Comparison of ENCODE assay signal across 8 cellular contexts in the genomic region with DNA sequence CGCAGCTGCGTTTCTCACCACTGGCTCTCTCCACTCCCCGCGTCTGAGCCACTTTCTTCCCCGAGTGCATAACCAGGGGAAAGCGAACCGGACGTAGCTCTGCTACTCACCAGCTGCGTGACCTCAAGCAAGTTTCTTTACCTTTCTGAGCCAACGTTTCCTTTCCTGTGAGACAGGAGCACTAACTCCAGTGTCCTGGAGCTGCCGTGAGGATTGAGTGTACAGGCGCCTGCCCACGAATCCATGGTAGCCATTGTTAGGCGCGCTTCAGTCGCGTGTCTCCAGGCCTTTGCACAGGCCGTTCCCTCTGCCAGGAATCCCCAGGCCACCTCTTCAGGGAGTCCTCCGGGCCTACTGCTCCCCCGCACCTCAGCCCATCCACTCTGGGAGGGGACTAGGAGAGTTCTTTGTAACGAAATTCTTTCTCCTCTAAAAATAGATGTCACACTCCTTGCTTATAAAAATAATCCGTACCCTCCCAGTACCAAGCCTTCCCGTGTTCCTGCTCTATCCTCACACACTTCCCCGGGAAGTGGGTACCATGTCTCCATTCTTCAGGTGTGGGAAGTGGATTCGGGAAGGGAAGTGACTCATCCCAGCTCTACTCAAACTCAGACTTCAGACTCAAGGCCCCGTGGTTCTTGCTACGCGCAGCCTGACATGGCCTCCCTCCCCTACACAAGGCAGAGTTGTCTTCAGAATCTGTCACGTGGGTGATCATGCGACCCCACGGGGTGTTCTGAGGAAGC. TPM values are rescaled to one million over a fixed set of nuclear protein-coding genes. Genes with fewer than 3 reads are reported as not detected.
DNase-seq lines count a peak whose midpoint lies in the region; ATAC-seq and TF ChIP-seq lines count a peak whose summit lies in the region.

No MANE protein-coding gene starts in this region.

- H3K27ac Mint-ChIP-seq in WTC11, result peak overlapping the region; percentile 69

- peak; percentile 33 for DNase-seq in DMS 273 (lab: John Stamatoyannopoulos, UW; ENCODE audit: unreplicated experiment)
- no peak for DNase-seq in DMS 273 treated with DMSO at 0.1 percent for 48 hours (lab: John Stamatoyannopoulos, UW)
- no peak for DNase-seq in WTC11 (ENCODE audit: low spot score)
- DNase-seq in head of caudate nucleus, result peak in 37 of 42 donors; percentile 34 to 89 (median 63)
- DNase-seq in stimulated activated CD4-positive, alpha-beta T cell treated with anti-CD3 and anti-CD28 coated beads, Interleukin-4, amount 100 ng/mL, for 1 hour, result peak; percentile 13
- DNase-seq in effector CD8-positive, alpha-beta T cell (lab: John Stamatoyannopoulos, UW), result no peak
- DNase-seq in SW 1271 (lab: John Stamatoyannopoulos, UW), result no peak

- CTCF ChIA-PET in WTC11 (lab: Charles Lee), result interaction anchor here (1.0 to 1.4 kb wide), 2 partner anchors 10 to 237 kb away, joined by 4 to 6 read pairs; no protein-coding TSS in a partner anchor

- POLR2A ChIA-PET in WTC11 (lab: Charles Lee), result no interaction called here

- H3K9me3 Mint-ChIP-seq in WTC11, result no peaks in the 10 kb centered on the region

- H3K36me3 Mint-ChIP-seq in WTC11, result no peaks in the 10 kb centered on the region

- intact Hi-C loops in head of caudate nucleus (cut with DNase I), result no loop called here

- TF ChIP-seq CTCF in WTC11 (IDR thresholded peaks at IDR 0.05), result no peak

- ATAC-seq in HG03103 (IDR thresholded peaks at IDR 0.05; ENCODE audit: low read depth, unreplicated experiment), result peak; percentile 41
- ATAC-seq in WTC11, result peak; percentile 27

- no peaks in the 10 kb centered on the region for H3K27me3 Mint-ChIP-seq in WTC11 (ENCODE audit: low read depth)

- H3K4me1 Mint-ChIP-seq in WTC11, result peaks cover 30% of the 10 kb centered on the region

- H3K4me3 Mint-ChIP-seq in WTC11, result no peak overlapping the region

TF ChIP-seq in WTC11, 78 proteins besides CTCF, POLR2A, EP300 and RAD21:
- TF ChIP-seq, protein P1, sequence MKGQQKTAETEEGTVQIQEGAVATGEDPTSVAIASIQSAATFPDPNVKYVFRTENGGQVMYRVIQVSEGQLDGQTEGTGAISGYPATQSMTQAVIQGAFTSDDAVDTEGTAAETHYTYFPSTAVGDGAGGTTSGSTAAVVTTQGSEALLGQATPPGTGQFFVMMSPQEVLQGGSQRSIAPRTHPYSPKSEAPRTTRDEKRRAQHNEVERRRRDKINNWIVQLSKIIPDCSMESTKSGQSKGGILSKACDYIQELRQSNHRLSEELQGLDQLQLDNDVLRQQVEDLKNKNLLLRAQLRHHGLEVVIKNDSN (CRISPR knock-in tag; IDR thresholded peaks at IDR 0.05), result no peak

RNA-seq across cellular contexts. Expression of gene CRB2, which starts 16.2 kb away (rescaled TPM):
- total RNA-seq in WTC11 (2021), result 1.8 to 3.5 TPM (median 2.4 TPM) in 3 replicates

Comparison
In these comparisons a context has a peak if more than half of its experiments do, and no peak if none do; other contexts are left out.
1. DNase-seq: peak in DMS 273 (single experiment), head of caudate nucleus (37 of 42) and stimulated activated CD4-positive, alpha-beta T cell treated with anti-CD3 and anti-CD28 coated beads, Interleukin-4, amount 100 ng/mL, for 1 hour (single experiment); none in DMS 273 treated with DMSO at 0.1 percent for 48 hours (single experiment), WTC11 (single experiment), effector CD8-positive, alpha-beta T cell (single experiment) and SW 1271 (0 of 2).